20 cellular contexts compared by ENCODE assay signal in the genomic region with DNA sequence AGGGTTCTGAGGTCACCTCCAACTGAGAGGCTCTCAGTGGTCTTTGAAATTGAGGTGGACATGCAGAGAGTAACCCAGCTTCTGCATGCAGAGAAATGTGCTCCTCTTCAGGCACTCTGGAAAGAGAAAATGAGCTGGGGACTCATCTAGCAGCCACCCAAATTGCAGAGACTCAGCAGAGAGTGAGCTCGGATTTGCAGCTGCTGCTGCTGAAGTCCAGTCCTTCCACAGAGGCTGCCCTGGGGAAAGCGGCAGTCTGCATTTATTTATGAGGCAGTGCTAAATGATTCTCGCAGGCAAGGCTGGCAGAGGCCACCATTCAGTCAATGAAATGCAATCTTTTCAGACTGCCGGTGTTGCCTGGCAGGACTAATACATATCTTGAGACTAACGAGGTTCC.
DNase-seq lines count a peak whose midpoint lies in the region; ATAC-seq and TF ChIP-seq lines count a peak whose summit lies in the region.
"Had no signal": no experiment of that assay in that cellular context is flagged by ENCODE, and none has a peak within 500 bp of the region (broad histone marks: within the 10 kb centered on the region; RNA-seq: fewer than 3 reads in every experiment).

No MANE protein-coding gene starts in this region.

- H3K36me3 Mint-ChIP-seq in glutamatergic neuron (ENCODE audit: unreplicated experiment): no peaks in the 10 kb centered on the region
- H3K36me3 Mint-ChIP-seq: CD8-positive, alpha-beta memory T cell had no signal

- H2AFZ ChIP-seq in SK-N-SH (ENCODE audit: low read depth): no peak overlapping the region

- H3K9me3 ChIP-seq in SK-N-SH: no peaks in the 10 kb centered on the region
- no peaks in the 10 kb centered on the region for H3K9me3 ChIP-seq in Peyer's patch
- H3K9me3 ChIP-seq: SJSA1 had no signal

- H3K9me3 Mint-ChIP-seq in glutamatergic neuron (ENCODE audit: unreplicated experiment): no peaks in the 10 kb centered on the region

- TF ChIP-seq POLR2A in Peyer's patch (IDR thresholded peaks at IDR 0.05): no peak

- H3K4me3 ChIP-seq in SK-N-SH (ENCODE audit: low read depth in 2 of 2, low read length in 1 of 2) (no peak overlapping the region), Peyer's patch (no peak overlapping the region)
- H3K4me3 ChIP-seq: SJSA1 had no signal

- H3F3A ChIP-seq in SK-N-SH (replicated peaks; ENCODE audit: insufficient read depth): no peaks in the 10 kb centered on the region

- 3% methylated on average over 3 of the region's 5 CpGs for WGBS in SK-N-SH (ENCODE audit: low lambda C conversion rate)

- no peaks in the 10 kb centered on the region for H3K4me1 Mint-ChIP-seq in glutamatergic neuron (ENCODE audit: low read depth, unreplicated experiment)
- H3K4me1 Mint-ChIP-seq: CD8-positive, alpha-beta memory T cell had no signal

- CTCF ChIA-PET in SK-N-SH (lab: Yijun Ruan, JAX): no interaction called here

- H3K4me2 ChIP-seq in SK-N-SH: no peak overlapping the region

- POLR2A ChIA-PET in SK-N-SH (lab: Yijun Ruan, JAX): no interaction called here

- H3K27me3 ChIP-seq in SK-N-SH (ENCODE audit: insufficient read depth): no peaks in the 10 kb centered on the region
- H3K27me3 ChIP-seq in Peyer's patch: no peaks in the 10 kb centered on the region
- H3K27me3 ChIP-seq: SJSA1 had no signal

- H3K36me3 ChIP-seq in SK-N-SH (replicated peaks in 1 of 2; ENCODE audit: control insufficient read depth in 1 of 2, insufficient read depth in 2 of 2, low read length in 1 of 2) (no peaks in the 10 kb centered on the region), Peyer's patch (no peaks in the 10 kb centered on the region)
- H3K36me3 ChIP-seq: SJSA1 had no signal

- no peaks in the 10 kb centered on the region for H3K4me1 ChIP-seq in SK-N-SH (ENCODE audit: control insufficient read depth in 1 of 2, insufficient read depth in 2 of 2, low read depth in 1 of 2, low read length in 1 of 2)
- H3K4me1 ChIP-seq in Peyer's patch: no peaks in the 10 kb centered on the region
- H3K4me1 ChIP-seq: SJSA1 had no signal

- TF ChIP-seq EP300 in SK-N-SH (IDR thresholded peaks at IDR 0.05; ENCODE audit: borderline replicate concordance in 1 of 2, low read depth in 1 of 2, low read length in 1 of 2): no peak

- DNase-seq in SK-N-SH (peak; percentile 1), glutamatergic neuron (peak; percentile 31), myocyte (ENCODE audit: low read depth) (peak; percentile 18), medulla oblongata (ENCODE audit: extremely low spot score) (no peak), EL (no peak), Peyer's patch (no peak)
- DNase-seq: Calu3; CD8-positive, alpha-beta memory T cell; DMS153; GDM1; KG1; NCI-H1105 treated with DMSO at 0.1 percent for 48 hours; NCI-H1694 treated with DMSO at 0.1 percent for 48 hours; NCI-H2081 treated with DMSO at 0.1 percent for 48 hours; NCI-H2227 treated with DMSO at 0.1 percent for 48 hours; NCI-H510A; NCI-H82 had no signal

- no peaks in the 10 kb centered on the region for H3K79me2 ChIP-seq in SK-N-SH (ENCODE audit: insufficient read depth)

- no peak for TF ChIP-seq RAD21 in SK-N-SH (IDR thresholded peaks at IDR 0.05; ENCODE audit: low read length)

- TF ChIP-seq CTCF in SK-N-SH (IDR thresholded peaks at IDR 0.05): no peak
- no peak for TF ChIP-seq CTCF in glutamatergic neuron (IDR thresholded peaks at IDR 0.05; ENCODE audit: partially characterized antibody, unreplicated experiment)
- TF ChIP-seq CTCF in Peyer's patch (IDR thresholded peaks at IDR 0.05): no peak

- no peak overlapping the region for H3K4me3 Mint-ChIP-seq in glutamatergic neuron (ENCODE audit: unreplicated experiment)
- H3K4me3 Mint-ChIP-seq: CD8-positive, alpha-beta memory T cell had no signal

- H3K27ac Mint-ChIP-seq in glutamatergic neuron (ENCODE audit: unreplicated experiment): no peak overlapping the region
- H3K27ac Mint-ChIP-seq: CD8-positive, alpha-beta memory T cell had no signal

- H3K27me3 Mint-ChIP-seq in glutamatergic neuron (ENCODE audit: unreplicated experiment): no peaks in the 10 kb centered on the region
- H3K27me3 Mint-ChIP-seq: CD8-positive, alpha-beta memory T cell had no signal

- no peaks in the 10 kb centered on the region for H3K9me2 ChIP-seq in SK-N-SH

- no peak for ATAC-seq in SK-N-SH treated with all-trans-retinoic acid at 6 μM for 48 hours

- no peak overlapping the region for H3K9ac ChIP-seq in SK-N-SH

- H4K20me1 ChIP-seq in SK-N-SH (ENCODE audit: insufficient read depth): no peaks in the 10 kb centered on the region

- H3K27ac ChIP-seq in SK-N-SH (ENCODE audit: low read depth in 2 of 2, low read length in 1 of 2): no peak overlapping the region
- H3K27ac ChIP-seq in Peyer's patch: no peak overlapping the region
- H3K27ac ChIP-seq: C4-2B, SJSA1 had no signal

TF ChIP-seq in SK-N-SH, 30 proteins besides CTCF, POLR2A, EP300 and RAD21:
- TF ChIP-seq CHD2 (IDR thresholded peaks at IDR 0.05; ENCODE audit: low read length, partially characterized antibody): no peak

TF ChIP-seq in SK-N-SH treated with all-trans-retinoic acid at 6 μM for 48 hours, 23 proteins besides CTCF, POLR2A, EP300 and RAD21:
- TF ChIP-seq ZC3H10 (CRISPR knock-in tag; IDR thresholded peaks at IDR 0.05) (no peak), TCF4 (CRISPR knock-in tag; IDR thresholded peaks at IDR 0.05; ENCODE audit: borderline replicate concordance) (no peak), TOX (CRISPR knock-in tag; IDR thresholded peaks at IDR 0.05; ENCODE audit: borderline replicate concordance) (no peak), ZNF70 (CRISPR knock-in tag; IDR thresholded peaks at IDR 0.05) (no peak), GLIS3 (CRISPR knock-in tag; IDR thresholded peaks at IDR 0.05) (no peak), ARNTL (CRISPR knock-in tag; IDR thresholded peaks at IDR 0.05; ENCODE audit: borderline replicate concordance, low read depth) (no peak), ESRRG (CRISPR knock-in tag; IDR thresholded peaks at IDR 0.05) (no peak)
- TF ChIP-seq, protein P1, sequence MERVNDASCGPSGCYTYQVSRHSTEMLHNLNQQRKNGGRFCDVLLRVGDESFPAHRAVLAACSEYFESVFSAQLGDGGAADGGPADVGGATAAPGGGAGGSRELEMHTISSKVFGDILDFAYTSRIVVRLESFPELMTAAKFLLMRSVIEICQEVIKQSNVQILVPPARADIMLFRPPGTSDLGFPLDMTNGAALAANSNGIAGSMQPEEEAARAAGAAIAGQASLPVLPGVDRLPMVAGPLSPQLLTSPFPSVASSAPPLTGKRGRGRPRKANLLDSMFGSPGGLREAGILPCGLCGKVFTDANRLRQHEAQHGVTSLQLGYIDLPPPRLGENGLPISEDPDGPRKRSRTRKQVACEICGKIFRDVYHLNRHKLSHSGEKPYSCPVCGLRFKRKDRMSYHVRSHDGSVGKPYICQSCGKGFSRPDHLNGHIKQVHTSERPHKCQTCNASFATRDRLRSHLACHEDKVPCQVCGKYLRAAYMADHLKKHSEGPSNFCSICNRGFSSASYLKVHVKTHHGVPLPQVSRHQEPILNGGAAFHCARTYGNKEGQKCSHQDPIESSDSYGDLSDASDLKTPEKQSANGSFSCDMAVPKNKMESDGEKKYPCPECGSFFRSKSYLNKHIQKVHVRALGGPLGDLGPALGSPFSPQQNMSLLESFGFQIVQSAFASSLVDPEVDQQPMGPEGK (CRISPR knock-in tag; IDR thresholded peaks at IDR 0.05; ENCODE audit: borderline replicate concordance): no peak

Comparison
In these comparisons a context has a peak if more than half of its experiments do, and no peak if none do; other contexts are left out.
1. DNase-seq: peak in SK-N-SH (single experiment), glutamatergic neuron (single experiment) and myocyte (single experiment); none in medulla oblongata (single experiment), EL (single experiment) and Peyer's patch (0 of 3).